15 cellular contexts compared by ENCODE assay signal in the genomic region with DNA sequence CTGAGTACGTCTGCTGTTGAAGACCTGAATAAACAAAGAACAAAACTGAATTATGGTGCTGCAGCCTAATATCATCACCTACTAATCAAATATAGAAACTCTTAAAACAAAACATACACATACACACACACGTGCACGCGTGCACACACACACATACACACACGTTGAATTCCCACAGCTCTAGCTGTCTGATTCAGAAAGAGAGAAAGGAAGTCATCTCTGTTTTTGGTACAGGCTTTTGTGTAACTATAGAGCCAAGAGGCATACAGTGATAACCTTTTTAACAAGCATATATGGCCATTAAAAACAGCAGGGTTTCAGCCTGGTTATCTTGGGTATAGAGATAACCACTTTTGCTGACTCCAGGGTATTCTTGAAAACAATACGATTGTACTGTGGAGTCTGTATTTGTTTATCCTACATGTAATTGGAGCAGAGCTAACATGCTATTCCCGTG.
DNase-seq lines count a peak whose midpoint lies in the region; ATAC-seq, FAIRE-seq and TF ChIP-seq lines count a peak whose summit lies in the region.
"Had no signal": no experiment of that assay in that cellular context is flagged by ENCODE, and none has a peak within 500 bp of the region (broad histone marks: within the 10 kb centered on the region; RNA-seq: fewer than 3 reads in every experiment).

No MANE protein-coding gene starts in this region.

- H3K27me3 ChIP-seq in pancreas: no peaks in the 10 kb centered on the region
- H3K27me3 ChIP-seq: esophagus muscularis mucosa, tibial artery had no signal

- peak; percentile 60 to 68 (median 64) for ATAC-seq in pancreas

- no peaks in the 10 kb centered on the region for H3K36me3 ChIP-seq in pancreas
- H3K36me3 ChIP-seq: esophagus muscularis mucosa, tibial artery had no signal

- peak overlapping the region in 1 of 4 donors; percentile 15 for H3K27ac ChIP-seq in pancreas
- H3K27ac ChIP-seq: esophagus muscularis mucosa, tibial artery had no signal

- peak; percentile 10 for DNase-seq in NCI-H2107 treated with DMSO at 0.1 percent for 48 hours (lab: John Stamatoyannopoulos, UW; ENCODE audit: unreplicated experiment)
- DNase-seq in NCI-H2107 (lab: John Stamatoyannopoulos, UW): no peak
- peak; percentile 62 for DNase-seq in NCI-H345 (lab: John Stamatoyannopoulos, UW)
- peak; percentile 7 for DNase-seq in astrocyte of the spinal cord (ENCODE audit: low read depth, low spot score)
- DNase-seq in pancreas: no peak
- DNase-seq in MV-4-11 (lab: John Stamatoyannopoulos, UW): no peak
- DNase-seq in GM19238 (ENCODE audit: insufficient read length, low spot score): no peak
- no peak for DNase-seq in kidney glomerular epithelial cell (lab: John Stamatoyannopoulos, UW)
- DNase-seq: activated naive CD4-positive, alpha-beta T cell treated with anti-CD3 and anti-CD28 coated beads, Interleukin-2, amount 50 U/mL, for 16 hours; cerebellar nuclear complex; NCI-H2081 treated with DMSO at 0.1 percent for 48 hours; stimulated activated CD8-positive, alpha-beta memory T cell treated with anti-CD3 and anti-CD28 coated beads, Interleukin-4, amount 100 ng/mL, for 48 hours; tibial artery had no signal

- peaks cover 0 to 10% (median 0%) of the 10 kb centered on the region in 3 donors for H3K4me1 ChIP-seq in pancreas
- H3K4me1 ChIP-seq: esophagus muscularis mucosa, tibial artery had no signal

- TF ChIP-seq CTCF in astrocyte of the spinal cord (IDR thresholded peaks at IDR 0.05; ENCODE audit: low read depth, low read length) (no peak), pancreas (IDR thresholded peaks at IDR 0.05) (no peak)

- intact Hi-C loops in pancreas (cut with DNase I): no loop called here

- FAIRE-seq in pancreas (lab: Jason Lieb, UNC): no peak
- FAIRE-seq: A204.1 had no signal

- H3K4me3 ChIP-seq in astrocyte of the spinal cord (ENCODE audit: low read depth, low read length): no peak overlapping the region
- peak overlapping the region in 1 of 4 donors; percentile 6 for H3K4me3 ChIP-seq in pancreas
- H3K4me3 ChIP-seq: esophagus muscularis mucosa, tibial artery had no signal

- 21 to 29% methylated on average over 7 of the region's 7 CpGs for WGBS in pancreas, 2 donors

- no peaks in the 10 kb centered on the region for H3K9me3 ChIP-seq in pancreas
- H3K9me3 ChIP-seq: esophagus muscularis mucosa, tibial artery had no signal

- in situ Hi-C loops in astrocyte of the spinal cord (cut with HindIII; ENCODE audit: low sequenced_read_pairs): no loop called here

Comparison
In these comparisons a context has a peak if more than half of its experiments do, and no peak if none do; other contexts are left out.
1. DNase-seq: peak in NCI-H2107 treated with DMSO at 0.1 percent for 48 hours (single experiment), NCI-H345 (single experiment) and astrocyte of the spinal cord (single experiment); none in NCI-H2107 (single experiment), pancreas (0 of 6), MV-4-11 (single experiment), GM19238 (single experiment) and kidney glomerular epithelial cell (single experiment).